16 cellular contexts compared by ENCODE assay signal in the genomic region with DNA sequence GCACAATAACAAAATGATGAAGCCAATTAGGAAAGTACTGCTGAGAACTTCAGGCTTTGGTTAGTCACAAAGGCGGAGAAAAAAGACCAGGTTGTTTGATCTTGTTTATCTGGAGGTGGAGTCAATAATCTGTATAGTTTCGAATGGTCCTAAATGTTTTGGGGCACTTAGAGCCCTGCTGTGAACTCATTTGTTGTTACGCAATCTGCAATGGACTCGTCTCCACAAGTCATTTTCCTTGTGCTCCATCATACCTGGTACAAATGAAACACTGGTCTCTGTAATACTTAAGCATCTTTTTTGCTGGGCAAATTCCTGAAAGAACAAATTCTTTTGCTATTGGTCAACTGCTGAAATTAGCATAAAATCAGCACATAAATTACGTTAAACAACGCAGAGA.
DNase-seq lines count a peak whose midpoint lies in the region; ATAC-seq, FAIRE-seq and TF ChIP-seq lines count a peak whose summit lies in the region.
"Had no signal": no experiment of that assay in that cellular context is flagged by ENCODE, and none has a peak within 500 bp of the region (broad histone marks: within the 10 kb centered on the region; RNA-seq: fewer than 3 reads in every experiment).

No MANE protein-coding gene starts in this region.

- no peak for ATAC-seq in K562
- ATAC-seq in HG03095 (IDR thresholded peaks at IDR 0.05; ENCODE audit: unreplicated experiment) = no peak
- ATAC-seq in lower lobe of right lung = no peak
- ATAC-seq in T-helper 17 cell = no peak

- H2AFZ ChIP-seq in mammary epithelial cell (ENCODE audit: low read depth, low read length) (no peak overlapping the region), K562 (ENCODE audit: low read depth, low read length) (no peak overlapping the region)

- H3K27ac ChIP-seq in mammary epithelial cell (ENCODE audit: insufficient read depth, low read depth, low read length) = no peak overlapping the region
- no peak overlapping the region for H3K27ac ChIP-seq in breast epithelium
- no peak overlapping the region for H3K27ac ChIP-seq in K562 (ENCODE audit: extremely low read depth, low read depth, low read length)
- H3K27ac ChIP-seq in epithelial cell of prostate = no peak overlapping the region
- H3K27ac ChIP-seq in lower lobe of right lung = no peak overlapping the region
- H3K27ac ChIP-seq: 22Rv1, BLaER1 had no signal

- POLR2A ChIA-PET in K562 (lab: Yijun Ruan, JAX) = no interaction called here

- H3K9me3 ChIP-seq in mammary epithelial cell (replicated peaks; ENCODE audit: insufficient read depth, low read length) = no peaks in the 10 kb centered on the region
- H3K9me3 ChIP-seq in breast epithelium = no peaks in the 10 kb centered on the region
- no peaks in the 10 kb centered on the region for H3K9me3 ChIP-seq in K562 (replicated peaks; ENCODE audit: control insufficient read depth, insufficient read depth, low read depth, low read length)
- no peaks in the 10 kb centered on the region for H3K9me3 ChIP-seq in lower lobe of right lung
- peaks cover 2% of the 10 kb centered on the region for H3K9me3 ChIP-seq in T-helper 17 cell (ENCODE audit: control insufficient read depth, low read length, poor library complexity, severe bottlenecking)
- H3K9me3 ChIP-seq: BLaER1 had no signal

- peaks cover 70% of the 10 kb centered on the region for H3K27me3 Mint-ChIP-seq in T-helper 17 cell

- BruUV-seq in mammary epithelial cell (replicated peaks; lab: Mats Ljungman, UMichigan) (no TSS peak), K562 (replicated peaks; lab: Mats Ljungman, UMichigan) (no TSS peak)

- CTCF ChIA-PET in mammary epithelial cell (lab: Charles Lee; ENCODE audit: low non-redundant PET) (no interaction called here), K562 (lab: Yijun Ruan, JAX; ENCODE audit: low intra/inter-chr PET ratio) (no interaction called here)

- DNase-seq in mammary epithelial cell (peak; percentile 38), breast epithelium (ENCODE audit: low spot score in 2 of 2) (no peak), K562 (ENCODE audit: extremely low read depth in 1 of 4, low spot score in 3 of 4) (no peak), epithelial cell of prostate (ENCODE audit: low read depth, low spot score) (peak; percentile 16), lower lobe of right lung (no peak), T-helper 17 cell (no peak)
- DNase-seq: CD4-positive, alpha-beta memory T cell; DMS153; DMS79; GF-D8; GOT3; H9 had no signal

- in situ Hi-C loops in mammary epithelial cell (cut with MboI; ENCODE audit: low sequenced_read_pairs in 2 of 2) (no loop called here), K562 (cut with MboI) (no loop called here)

- no peaks in the 10 kb centered on the region for H3K9me1 ChIP-seq in K562 (ENCODE audit: control insufficient read depth, insufficient read depth, low read length)

- dilution Hi-C loops in mammary epithelial cell (cut with HindIII; ENCODE audit: low sequenced_read_pairs) = no loop called here

- H3K4me1 Mint-ChIP-seq in T-helper 17 cell = peaks cover 2% of the 10 kb centered on the region
- H3K4me1 Mint-ChIP-seq: CD14-positive monocyte; CD4-positive, alpha-beta memory T cell had no signal

- TF ChIP-seq POLR2A in breast epithelium (IDR thresholded peaks at IDR 0.05) (no peak), K562 (conservative IDR thresholded peaks at IDR 0.05) (no peak)

- H3K27me3 ChIP-seq in mammary epithelial cell (ENCODE audit: insufficient read depth, low read length) (no peaks in the 10 kb centered on the region), breast epithelium (no peaks in the 10 kb centered on the region), K562 (ENCODE audit: control insufficient read depth in 2 of 2, insufficient read depth in 2 of 2, low read length in 2 of 2) (peaks cover 0 to 2% of the 10 kb centered on the region in 2 experiments; a peak in 1 of 5 replicates), lower lobe of right lung (ENCODE audit: low read depth) (peaks cover 5% of the 10 kb centered on the region)
- H3K27me3 ChIP-seq: BLaER1 had no signal

- H3K4me3 Mint-ChIP-seq in T-helper 17 cell = no peak overlapping the region
- H3K4me3 Mint-ChIP-seq: CD14-positive monocyte, H9 had no signal

- 67% methylated on average over 6 of the region's 6 CpGs for WGBS in mammary epithelial cell (ENCODE audit: low coverage, missing lambda C conversion rate)
- 3% methylated on average over 6 of the region's 6 CpGs for WGBS in K562 (ENCODE audit: insufficient coverage, low coverage, missing lambda C conversion rate)

- no peaks in the 10 kb centered on the region for H3K4me1 ChIP-seq in mammary epithelial cell (ENCODE audit: insufficient read depth, low read length)
- no peaks in the 10 kb centered on the region for H3K4me1 ChIP-seq in breast epithelium
- H3K4me1 ChIP-seq in K562 (replicated peaks in 1 of 2; ENCODE audit: control insufficient read depth in 2 of 2, insufficient read depth in 2 of 2, low read length in 2 of 2) = no peaks in the 10 kb centered on the region
- no peaks in the 10 kb centered on the region for H3K4me1 ChIP-seq in lower lobe of right lung
- H3K4me1 ChIP-seq: BLaER1 had no signal

- H3K9ac ChIP-seq in mammary epithelial cell (ENCODE audit: insufficient read depth, low read length) (no peak overlapping the region), K562 (ENCODE audit: insufficient read depth in 1 of 2, low read depth in 2 of 2, low read length in 2 of 2) (no peak overlapping the region)
- H3K9ac ChIP-seq: BLaER1 had no signal

- intact Hi-C loops in mammary epithelial cell (cut with micrococcal nuclease) (no loop called here), breast epithelium (cut with DNase I; ENCODE audit: low total_unique reads) (no loop called here), K562 (cut with micrococcal nuclease) (no loop called here), lower lobe of right lung (cut with DNase I) (no loop called here)

- no peaks in the 10 kb centered on the region for H3K79me2 ChIP-seq in mammary epithelial cell (ENCODE audit: insufficient read depth, low read length)
- H3K79me2 ChIP-seq in K562 (ENCODE audit: control insufficient read depth, insufficient read depth, low read length) = no peaks in the 10 kb centered on the region

- no peak for TF ChIP-seq EP300 in K562 (IDR thresholded peaks at IDR 0.05; ENCODE audit: low read length)

- H3K36me3 Mint-ChIP-seq in T-helper 17 cell (ENCODE audit: low read depth) = peaks cover 5% of the 10 kb centered on the region
- H3K36me3 Mint-ChIP-seq: CD14-positive monocyte; CD4-positive, alpha-beta memory T cell had no signal

- no peaks in the 10 kb centered on the region for H3K36me3 ChIP-seq in mammary epithelial cell (ENCODE audit: insufficient read depth, low read length)
- no peaks in the 10 kb centered on the region for H3K36me3 ChIP-seq in breast epithelium
- H3K36me3 ChIP-seq in K562 (ENCODE audit: control insufficient read depth, insufficient read depth, low read length) = no peaks in the 10 kb centered on the region
- no peaks in the 10 kb centered on the region for H3K36me3 ChIP-seq in lower lobe of right lung
- H3K36me3 ChIP-seq: BLaER1 had no signal

- TF ChIP-seq CTCF in mammary epithelial cell (conservative IDR thresholded peaks at IDR 0.05 in 1 of 2, IDR thresholded peaks at IDR 0.05 in 1 of 2; ENCODE audit: extremely low read depth in 1 of 2, insufficient read depth in 1 of 2, low read depth in 1 of 2, low read length in 2 of 2) (no peak), breast epithelium (IDR thresholded peaks at IDR 0.05) (no peak), K562 (IDR thresholded peaks at IDR 0.05 in 2 of 3, conservative IDR thresholded peaks at IDR 0.05 in 1 of 3; ENCODE audit: insufficient read depth in 2 of 3, low read depth in 1 of 3, low read length in 3 of 3) (no peak), lower lobe of right lung (IDR thresholded peaks at IDR 0.05) (no peak)

- H3K4me3 ChIP-seq in mammary epithelial cell (replicated peaks in 1 of 3; ENCODE audit: insufficient read depth in 1 of 3, low read depth in 2 of 3, low read length in 3 of 3) (no peak overlapping the region), breast epithelium (no peak overlapping the region), K562 (no peak overlapping the region), lower lobe of right lung (no peak overlapping the region)
- H3K4me3 ChIP-seq: BLaER1 had no signal

- H3K27ac Mint-ChIP-seq in T-helper 17 cell = no peak overlapping the region
- H3K27ac Mint-ChIP-seq: CD14-positive monocyte; CD4-positive, alpha-beta memory T cell; H9 had no signal

- no peaks in the 10 kb centered on the region for H4K20me1 ChIP-seq in mammary epithelial cell (ENCODE audit: insufficient read depth, low read length)
- no peaks in the 10 kb centered on the region for H4K20me1 ChIP-seq in K562 (replicated peaks; ENCODE audit: control insufficient read depth, insufficient read depth, low read length)
- H4K20me1 ChIP-seq: BLaER1 had no signal

- no peak for FAIRE-seq in K562 (lab: Jason Lieb, UNC)

- TF ChIP-seq RAD21 in K562 (CRISPR knock-in tag; conservative IDR thresholded peaks at IDR 0.05 in 1 of 2, IDR thresholded peaks at IDR 0.05 in 1 of 2) = no peak

- H3K4me2 ChIP-seq in mammary epithelial cell (ENCODE audit: insufficient read depth, low read depth, low read length) (no peak overlapping the region), K562 (ENCODE audit: insufficient read depth, low read length) (no peak overlapping the region)
- H3K4me2 ChIP-seq: BLaER1 had no signal

TF ChIP-seq in K562, 482 proteins besides CTCF, POLR2A, EP300 and RAD21:
- TF ChIP-seq CEBPG (CRISPR knock-in tag; IDR thresholded peaks at IDR 0.05) (no peak), CEBPG (tag; conservative IDR thresholded peaks at IDR 0.05 in 1 of 2, IDR thresholded peaks at IDR 0.05 in 1 of 2) (peak in 1 of 2 experiments; percentile 82; a peak in 3 of 4 replicates), MBD2 (IDR thresholded peaks at IDR 0.05; ENCODE audit: borderline replicate concordance, low read depth) (no peak), CEBPB (tag; IDR thresholded peaks at IDR 0.05) (peak; percentile 81)

Comparison
In these comparisons a context has a peak if more than half of its experiments do, and no peak if none do; other contexts are left out.
1. DNase-seq: peak in mammary epithelial cell (single experiment) and epithelial cell of prostate (single experiment); none in breast epithelium (0 of 2), K562 (0 of 4), lower lobe of right lung (single experiment) and T-helper 17 cell (0 of 3).